19 cellular contexts compared by ENCODE assay signal in genomic region chr9:69817202-69817601, GRCh38. TPM values are rescaled to one million over a fixed set of nuclear protein-coding genes. Genes with fewer than 3 reads are reported as not detected.
"Had no signal": no experiment of that assay in that cellular context is flagged by ENCODE, and none has a peak within 500 bp of the region (broad histone marks: within the 10 kb centered on the region; RNA-seq: fewer than 3 reads in every experiment).

No MANE protein-coding gene starts in this region.

- H3K79me2 ChIP-seq: parathyroid adenoma had no signal

- DNase-seq: activated CD4-positive, alpha-beta T cell treated with anti-CD3 and anti-CD28 coated beads, Interleukin-2, amount 50 U/mL, for 48 hours; body of pancreas; dorsolateral prefrontal cortex; hypothalamus; kidney; stimulated activated CD4-positive, alpha-beta T cell treated with anti-CD3 and anti-CD28 coated beads, Interleukin-4, amount 100 ng/mL, for 24 hours; stomach; trophoblast cell had no signal

- H3K4me3 ChIP-seq: body of pancreas, dorsolateral prefrontal cortex, lung, stomach had no signal

- H3K27me3 ChIP-seq: body of pancreas had no signal

- H3K36me3 Mint-ChIP-seq: mesothelial cell of epicardium; natural killer cell treated with Interleukin-12 subunit alpha and Interleukin-12 subunit beta and Interleukin-15 and Interleukin-18, amount 100 ng/mL, for 72 hours had no signal

- H3K9ac ChIP-seq: parathyroid adenoma had no signal

- H3K27ac ChIP-seq: body of pancreas, dorsolateral prefrontal cortex, epithelial cell of prostate, neutrophil, parathyroid adenoma, stomach had no signal

- H3K4me1 ChIP-seq: body of pancreas, parathyroid adenoma had no signal

- ATAC-seq: body of pancreas; left lobe of liver; natural killer cell treated with Interleukin-12 subunit alpha and Interleukin-12 subunit beta and Interleukin-15 and Interleukin-18, amount 100 ng/mL, for 72 hours; sciatic nerve; stimulated activated effector memory CD8-positive, alpha-beta T cell treated with anti-CD3 and anti-CD28 coated beads, Interleukin-12 subunit alpha, Interleukin-12 subunit beta, amount 100 ng/mL, for 72 hours had no signal

- H2AFZ ChIP-seq: parathyroid adenoma had no signal

- H3K36me3 ChIP-seq: neutrophil, stomach had no signal

- H3K4me3 Mint-ChIP-seq: mesothelial cell of epicardium; natural killer cell treated with Interleukin-12 subunit alpha and Interleukin-12 subunit beta and Interleukin-15 and Interleukin-18, amount 100 ng/mL, for 72 hours; stimulated activated effector memory CD8-positive, alpha-beta T cell treated with anti-CD3 and anti-CD28 coated beads, Interleukin-12 subunit alpha, Interleukin-12 subunit beta, amount 100 ng/mL, for 72 hours had no signal

- H3K9me3 ChIP-seq: body of pancreas, neutrophil, stomach had no signal

- H3K27ac Mint-ChIP-seq: mesothelial cell of epicardium; natural killer cell treated with Interleukin-12 subunit alpha and Interleukin-12 subunit beta and Interleukin-15 and Interleukin-18, amount 100 ng/mL, for 72 hours; stimulated activated effector memory CD8-positive, alpha-beta T cell treated with anti-CD3 and anti-CD28 coated beads, Interleukin-12 subunit alpha, Interleukin-12 subunit beta, amount 100 ng/mL, for 72 hours had no signal

- H3K9me3 Mint-ChIP-seq: mesothelial cell of epicardium; natural killer cell treated with Interleukin-12 subunit alpha and Interleukin-12 subunit beta and Interleukin-15 and Interleukin-18, amount 100 ng/mL, for 72 hours; stimulated activated effector memory CD8-positive, alpha-beta T cell treated with anti-CD3 and anti-CD28 coated beads, Interleukin-12 subunit alpha, Interleukin-12 subunit beta, amount 100 ng/mL, for 72 hours had no signal

RNA-seq across cellular contexts. Expression of gene CFAP95, which starts 3.4 kb away (rescaled TPM):
- total RNA-seq: fibroblast of lung; frontal cortex; left lobe of liver; mesothelial cell of epicardium; natural killer cell treated with Interleukin-12 subunit alpha and Interleukin-12 subunit beta and Interleukin-15 and Interleukin-18, amount 100 ng/mL, for 72 hours; sciatic nerve; stomach had no signal
- polyA plus RNA-seq: fibroblast of lung, stomach had no signal
